In the genomic region with DNA sequence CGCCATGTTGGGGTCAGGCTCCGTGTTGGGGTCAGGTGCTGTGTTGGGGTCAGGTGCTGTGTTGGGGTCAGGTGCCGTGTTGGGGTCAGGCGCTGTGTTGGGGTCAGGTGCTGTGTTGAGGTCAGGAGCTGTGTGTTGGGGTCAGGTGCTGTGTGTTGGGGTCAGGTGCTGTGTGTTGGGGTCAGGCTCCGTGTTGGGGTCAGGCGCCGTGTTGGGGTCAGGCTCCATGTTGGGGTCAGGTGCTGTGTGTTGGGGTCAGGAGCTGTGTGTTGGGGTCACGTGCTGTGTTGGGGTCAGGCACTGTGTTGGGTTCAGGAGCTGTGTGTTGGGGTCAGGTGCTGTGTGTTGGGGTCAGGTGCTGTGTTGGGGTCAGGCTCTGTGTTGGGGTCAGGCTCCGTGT, we compare ENCODE assay signal across 6 cellular contexts. TPM values are rescaled to one million over a fixed set of nuclear protein-coding genes. Genes with fewer than 3 reads are reported as not detected.
"Had no signal": no experiment of that assay in that cellular context is flagged by ENCODE, and none has a peak within 500 bp of the region (broad histone marks: within the 10 kb centered on the region; RNA-seq: fewer than 3 reads in every experiment).

No MANE protein-coding gene starts in this region.

RNA-seq across cellular contexts. Expression of a gene that starts 18.1 kb away (rescaled TPM):
- total RNA-seq: OCI-LY7, Peyer's patch, RPMI7951, SJCRH30, SJSA1, SK-MEL-5 had no signal
